11 cellular contexts compared by ENCODE assay signal in genomic region chr10:124447741-124448466, GRCh38. TPM values are rescaled to one million over a fixed set of nuclear protein-coding genes. Genes with fewer than 3 reads are reported as not detected.
DNase-seq lines count a peak whose midpoint lies in the region; ATAC-seq and TF ChIP-seq lines count a peak whose summit lies in the region.
"Had no signal": no experiment of that assay in that cellular context is flagged by ENCODE, and none has a peak within 500 bp of the region (broad histone marks: within the 10 kb centered on the region; RNA-seq: fewer than 3 reads in every experiment).

No MANE protein-coding gene starts in this region.

- H3F3A ChIP-seq in PC-9 (ENCODE audit: insufficient read depth, low read depth) (no peaks in the 10 kb centered on the region), PC-3 (ENCODE audit: low read length, unreplicated experiment) (no peaks in the 10 kb centered on the region)

- H3K4me3 ChIP-seq in PC-9, result peak overlapping the region; percentile 59
- H3K4me3 ChIP-seq in iPS-11a (ENCODE audit: low read depth, low read length), result peak overlapping the region; percentile 45
- H3K4me3 ChIP-seq in skeletal muscle tissue (ENCODE audit: low read length in 3 of 3), result peak overlapping the region in 2 of 3 donors; percentile 17 to 35
- no peak overlapping the region for H3K4me3 ChIP-seq in PC-3 (ENCODE audit: low read length)

- POLR2A ChIA-PET in activated CD4-positive, alpha-beta T cell treated with anti-CD3 and anti-CD28 coated beads for 36 hours (lab: Charles Lee), result no interaction called here
- POLR2A ChIA-PET in PC-9 (lab: Charles Lee; ENCODE audit: unreplicated experiment), result no interaction called here
- POLR2A ChIA-PET in PC-3 (lab: Charles Lee; ENCODE audit: unreplicated experiment), result no interaction called here

- peak; percentile 42 for DNase-seq in activated CD4-positive, alpha-beta T cell treated with anti-CD3 and anti-CD28 coated beads for 36 hours
- no peak for DNase-seq in activated CD4-positive, alpha-beta T cell treated with anti-CD3 and anti-CD28 coated beads, Interleukin-2, amount 50 U/mL, for 1 hour
- DNase-seq in PC-9 (no peak), PC-3 (no peak)
- DNase-seq: activated CD4-positive, alpha-beta T cell treated with anti-CD3 and anti-CD28 coated beads for 4 hours; NCI-H82 had no signal

- H3K79me2 ChIP-seq in PC-9 (ENCODE audit: low read depth) (peaks cover 12% of the 10 kb centered on the region; the same call in 1 of the 2 replicates), PC-3 (ENCODE audit: low read length) (no peaks in the 10 kb centered on the region)

- H3K9me3 Mint-ChIP-seq in activated CD4-positive, alpha-beta T cell treated with anti-CD3 and anti-CD28 coated beads for 36 hours (ENCODE audit: low read depth), result no peaks in the 10 kb centered on the region

- H3K27me3 ChIP-seq in PC-9 (ENCODE audit: insufficient read depth, low read depth) (no peaks in the 10 kb centered on the region), skeletal muscle tissue (ENCODE audit: control insufficient read depth in 3 of 3, insufficient read depth in 3 of 3, low read length in 3 of 3) (peaks cover 67 to 69% (median 67%) of the 10 kb centered on the region in 3 donors), PC-3 (ENCODE audit: low read length) (peaks cover 27% of the 10 kb centered on the region)

- intact Hi-C loops in activated CD4-positive, alpha-beta T cell treated with anti-CD3 and anti-CD28 coated beads for 36 hours (cut with DNase I, micrococcal nuclease), result loop anchor here (2.0 to 10.0 kb wide), 2 partner anchors 351 to 1303 kb away; partner anchors contain the start of gene HMX2 (in 1 of the 2)
- intact Hi-C loops in PC-9 (cut with micrococcal nuclease; ENCODE audit: unreplicated experiment), result no loop called here
- intact Hi-C loops in PC-3 (cut with micrococcal nuclease), result no loop called here

- H3K9me2 ChIP-seq in PC-9 (ENCODE audit: insufficient read depth) (no peaks in the 10 kb centered on the region), PC-3 (replicated peaks; ENCODE audit: low read length) (no peaks in the 10 kb centered on the region)

- H4K20me1 ChIP-seq in PC-9 (ENCODE audit: insufficient read depth), result no peaks in the 10 kb centered on the region
- no peaks in the 10 kb centered on the region for H4K20me1 ChIP-seq in PC-3 (ENCODE audit: low read length)

- H3K27ac ChIP-seq in PC-9, result no peak overlapping the region
- no peak overlapping the region for H3K27ac ChIP-seq in skeletal muscle tissue (ENCODE audit: low read depth, low read length)
- H3K27ac ChIP-seq in PC-3 (ENCODE audit: low read length), result no peak overlapping the region

- no peaks in the 10 kb centered on the region for H3K36me3 Mint-ChIP-seq in activated CD4-positive, alpha-beta T cell treated with anti-CD3 and anti-CD28 coated beads for 36 hours (ENCODE audit: low read depth)

- H3K9me3 ChIP-seq in PC-9 (ENCODE audit: insufficient read depth, low read depth) (no peaks in the 10 kb centered on the region), skeletal muscle tissue (ENCODE audit: control insufficient read depth in 3 of 3, low read length in 3 of 3) (no peaks in the 10 kb centered on the region), PC-3 (ENCODE audit: low read length) (no peaks in the 10 kb centered on the region)

- BruUV-seq in PC-9 (replicated peaks; lab: Mats Ljungman, UMichigan) (no TSS peak), PC-3 (replicated peaks; lab: Mats Ljungman, UMichigan) (no TSS peak)

- TF ChIP-seq CTCF in PC-9 (conservative IDR thresholded peaks at IDR 0.05), result no peak
- no peak for TF ChIP-seq CTCF in PC-3 (conservative IDR thresholded peaks at IDR 0.05; ENCODE audit: low read depth, low read length)

- peaks cover 69% of the 10 kb centered on the region for H3K27me3 Mint-ChIP-seq in activated CD4-positive, alpha-beta T cell treated with anti-CD3 and anti-CD28 coated beads for 36 hours

- CTCF ChIA-PET in activated CD4-positive, alpha-beta T cell treated with anti-CD3 and anti-CD28 coated beads for 36 hours (lab: Charles Lee), result interaction anchor here (0.6 to 1.6 kb wide), 3 partner anchors 17 to 449 kb away, joined by 3 to 5 read pairs (median 3); no protein-coding TSS in a partner anchor
- CTCF ChIA-PET in PC-9 (lab: Charles Lee) (no interaction called here), PC-3 (lab: Charles Lee) (no interaction called here)

- peaks cover 17% of the 10 kb centered on the region for H3K4me1 Mint-ChIP-seq in activated CD4-positive, alpha-beta T cell treated with anti-CD3 and anti-CD28 coated beads for 36 hours

- peak overlapping the region; percentile 70 for H3K4me2 ChIP-seq in PC-9
- H3K4me2 ChIP-seq in PC-3 (ENCODE audit: low read length), result no peak overlapping the region

- peak overlapping the region; percentile 39 for H3K4me3 Mint-ChIP-seq in activated CD4-positive, alpha-beta T cell treated with anti-CD3 and anti-CD28 coated beads for 36 hours

- H3K9ac ChIP-seq in skeletal muscle tissue (ENCODE audit: low read depth in 1 of 3, low read length in 3 of 3) (no peak overlapping the region), PC-3 (ENCODE audit: low read length) (no peak overlapping the region)

- peak; percentile 27 for ATAC-seq in activated CD4-positive, alpha-beta T cell treated with anti-CD3 and anti-CD28 coated beads for 36 hours
- ATAC-seq in GM18861 (IDR thresholded peaks at IDR 0.05; ENCODE audit: unreplicated experiment) (no peak), PC-3 (no peak), HG03135 (IDR thresholded peaks at IDR 0.05; ENCODE audit: unreplicated experiment) (no peak)

- H2AFZ ChIP-seq in PC-9 (no peak overlapping the region), PC-3 (ENCODE audit: low read length) (no peak overlapping the region)

- peaks cover 13% of the 10 kb centered on the region; the same call in 1 of the 2 replicates for H3K4me1 ChIP-seq in PC-9 (replicated peaks; ENCODE audit: insufficient read depth)
- peaks cover 11 to 19% (median 17%) of the 10 kb centered on the region in 3 donors for H3K4me1 ChIP-seq in skeletal muscle tissue (ENCODE audit: control insufficient read depth in 3 of 3, insufficient read depth in 3 of 3, low read length in 3 of 3)
- H3K4me1 ChIP-seq in PC-3 (ENCODE audit: insufficient read depth, low read length), result peaks cover 3% of the 10 kb centered on the region; the same call in 1 of the 2 replicates

- no peak overlapping the region for H3K27ac Mint-ChIP-seq in activated CD4-positive, alpha-beta T cell treated with anti-CD3 and anti-CD28 coated beads for 36 hours

- H3K36me3 ChIP-seq in PC-9 (ENCODE audit: low read depth), result no peaks in the 10 kb centered on the region
- no peaks in the 10 kb centered on the region for H3K36me3 ChIP-seq in skeletal muscle tissue (ENCODE audit: control insufficient read depth in 3 of 3, insufficient read depth in 3 of 3, low read length in 3 of 3)
- H3K36me3 ChIP-seq in PC-3 (ENCODE audit: low read depth, low read length), result no peaks in the 10 kb centered on the region

RNA-seq across cellular contexts. Expression of gene NKX1-2, which starts 1.9 kb away (rescaled TPM):
- total RNA-seq in activated CD4-positive, alpha-beta T cell treated with anti-CD3 and anti-CD28 coated beads for 36 hours, result not detected
- total RNA-seq in PC-9 (2021), result 1.6 and 2.9 TPM in 2 replicates
- total RNA-seq in skeletal muscle tissue, result not detected
- total RNA-seq in PC-3 (2014; rRNA removed), result 0.36 and 0.86 TPM in 2 replicates
- total RNA-seq: ureter had no signal

RNA-seq across cellular contexts. Expression of gene LHPP, which starts 13.7 kb away (rescaled TPM):
- 10 to 100 TPM; 11.5 to 14.0 TPM for total RNA-seq in activated CD4-positive, alpha-beta T cell treated with anti-CD3 and anti-CD28 coated beads for 36 hours
- total RNA-seq in PC-9 (2021) (23.3 and 24.7 TPM in 2 replicates), skeletal muscle tissue (4.2 TPM), PC-3 (2014; rRNA removed) (6.6 and 13.5 TPM in 2 replicates)

RNA-seq across cellular contexts. Expression of gene OAT, which starts 29.2 kb away (rescaled TPM):
- 10 to 100 TPM; 36.5 to 39.6 TPM for total RNA-seq in activated CD4-positive, alpha-beta T cell treated with anti-CD3 and anti-CD28 coated beads for 36 hours
- total RNA-seq in PC-9 (2021), result 73.8 and 130 TPM in 2 replicates
- 106 TPM for total RNA-seq in skeletal muscle tissue
- total RNA-seq in PC-3 (2014; rRNA removed), result 68.0 and 79.8 TPM in 2 replicates

Comparison
In these comparisons a context has a peak if more than half of its experiments do, and no peak if none do; other contexts are left out.
1. intact Hi-C loops: an anchor here in activated CD4-positive, alpha-beta T cell treated with anti-CD3 and anti-CD28 coated beads for 36 hours (2.0 to 10.0 kb wide); none called in PC-9 and PC-3.